1 cellular context compared by ENCODE assay signal in the genomic region with DNA sequence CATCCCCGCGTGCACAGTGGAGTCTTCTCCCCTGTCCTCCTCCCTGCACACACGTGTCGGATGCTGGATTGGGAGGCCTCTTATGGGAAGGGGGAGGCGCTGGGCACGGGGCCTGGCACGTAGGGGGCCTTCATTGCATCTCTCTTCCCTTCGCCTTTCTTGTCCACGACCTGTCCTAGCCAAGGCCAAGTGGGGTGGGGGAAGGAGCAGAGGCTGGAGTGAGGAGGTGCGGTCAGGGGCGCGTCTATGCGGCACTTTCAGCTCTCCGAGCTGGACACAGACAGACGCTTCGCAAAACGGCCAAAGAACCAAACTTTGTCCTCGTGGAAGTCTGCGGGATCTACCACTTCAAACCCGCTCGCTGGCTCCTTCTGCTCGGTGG.
TF ChIP-seq lines count a peak whose summit lies in the region.

No MANE protein-coding gene starts in this region.

TF ChIP-seq in WTC11, 78 proteins besides CTCF, POLR2A, EP300 and RAD21 (continued from another document):
- TF ChIP-seq, protein P1, sequence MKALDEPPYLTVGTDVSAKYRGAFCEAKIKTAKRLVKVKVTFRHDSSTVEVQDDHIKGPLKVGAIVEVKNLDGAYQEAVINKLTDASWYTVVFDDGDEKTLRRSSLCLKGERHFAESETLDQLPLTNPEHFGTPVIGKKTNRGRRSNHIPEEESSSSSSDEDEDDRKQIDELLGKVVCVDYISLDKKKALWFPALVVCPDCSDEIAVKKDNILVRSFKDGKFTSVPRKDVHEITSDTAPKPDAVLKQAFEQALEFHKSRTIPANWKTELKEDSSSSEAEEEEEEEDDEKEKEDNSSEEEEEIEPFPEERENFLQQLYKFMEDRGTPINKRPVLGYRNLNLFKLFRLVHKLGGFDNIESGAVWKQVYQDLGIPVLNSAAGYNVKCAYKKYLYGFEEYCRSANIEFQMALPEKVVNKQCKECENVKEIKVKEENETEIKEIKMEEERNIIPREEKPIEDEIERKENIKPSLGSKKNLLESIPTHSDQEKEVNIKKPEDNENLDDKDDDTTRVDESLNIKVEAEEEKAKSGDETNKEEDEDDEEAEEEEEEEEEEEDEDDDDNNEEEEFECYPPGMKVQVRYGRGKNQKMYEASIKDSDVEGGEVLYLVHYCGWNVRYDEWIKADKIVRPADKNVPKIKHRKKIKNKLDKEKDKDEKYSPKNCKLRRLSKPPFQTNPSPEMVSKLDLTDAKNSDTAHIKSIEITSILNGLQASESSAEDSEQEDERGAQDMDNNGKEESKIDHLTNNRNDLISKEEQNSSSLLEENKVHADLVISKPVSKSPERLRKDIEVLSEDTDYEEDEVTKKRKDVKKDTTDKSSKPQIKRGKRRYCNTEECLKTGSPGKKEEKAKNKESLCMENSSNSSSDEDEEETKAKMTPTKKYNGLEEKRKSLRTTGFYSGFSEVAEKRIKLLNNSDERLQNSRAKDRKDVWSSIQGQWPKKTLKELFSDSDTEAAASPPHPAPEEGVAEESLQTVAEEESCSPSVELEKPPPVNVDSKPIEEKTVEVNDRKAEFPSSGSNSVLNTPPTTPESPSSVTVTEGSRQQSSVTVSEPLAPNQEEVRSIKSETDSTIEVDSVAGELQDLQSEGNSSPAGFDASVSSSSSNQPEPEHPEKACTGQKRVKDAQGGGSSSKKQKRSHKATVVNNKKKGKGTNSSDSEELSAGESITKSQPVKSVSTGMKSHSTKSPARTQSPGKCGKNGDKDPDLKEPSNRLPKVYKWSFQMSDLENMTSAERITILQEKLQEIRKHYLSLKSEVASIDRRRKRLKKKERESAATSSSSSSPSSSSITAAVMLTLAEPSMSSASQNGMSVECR (CRISPR knock-in tag; IDR thresholded peaks at IDR 0.05; ENCODE audit: borderline replicate concordance): no peak
- TF ChIP-seq ZNF121 (CRISPR knock-in tag; IDR thresholded peaks at IDR 0.05) (no peak), MYBL2 (CRISPR knock-in tag; IDR thresholded peaks at IDR 0.05) (no peak)
